ENCODE assay signal across 7 cellular contexts in genomic region chr12:55412138-55412537, GRCh38. TPM values are rescaled to one million over a fixed set of nuclear protein-coding genes. Genes with fewer than 3 reads are reported as not detected.
"Had no signal": no experiment of that assay in that cellular context is flagged by ENCODE, and none has a peak within 500 bp of the region (broad histone marks: within the 10 kb centered on the region; RNA-seq: fewer than 3 reads in every experiment).

No MANE protein-coding gene starts in this region.

RNA-seq across cellular contexts. Expression of gene OR6C65, which starts 11.8 kb away (rescaled TPM):
- total RNA-seq: GM23248, GM23338, H1, H4, H7, H9, HFFc6 had no signal
- polyA plus RNA-seq: GM23248, GM23338, H1 had no signal

RNA-seq across cellular contexts. Expression of gene OR6C76, which starts 13.9 kb away (rescaled TPM):
- total RNA-seq: GM23248, GM23338, H1, H4, H7, H9, HFFc6 had no signal
- polyA plus RNA-seq: GM23248, GM23338, H1 had no signal

RNA-seq across cellular contexts. Expression of gene OR6C2, which starts 31.7 kb away (rescaled TPM):
- total RNA-seq: GM23248, GM23338, H1, H4, H7, H9, HFFc6 had no signal
- polyA plus RNA-seq: GM23248, GM23338, H1 had no signal

RNA-seq across cellular contexts. Expression of gene OR6C75, which starts 49.4 kb away (rescaled TPM):
- total RNA-seq: GM23248, GM23338, H1, H4, H7, H9, HFFc6 had no signal
- polyA plus RNA-seq: GM23248, GM23338, H1 had no signal

RNA-seq across cellular contexts. Expression of gene OR6C70, which starts 57.8 kb away (rescaled TPM):
- total RNA-seq: GM23248, GM23338, H1, H4, H7, H9, HFFc6 had no signal
- polyA plus RNA-seq: GM23248, GM23338, H1 had no signal
